Comparison of ENCODE assay signal across 10 cellular contexts in genomic region chr2:238449241-238449640, GRCh38.
"Had no signal": no experiment of that assay in that cellular context is flagged by ENCODE, and none has a peak within 500 bp of the region (broad histone marks: within the 10 kb centered on the region; RNA-seq: fewer than 3 reads in every experiment).

No MANE protein-coding gene starts in this region.

- H3K4me3 Mint-ChIP-seq: activated CD4-positive, alpha-beta memory T cell treated with anti-CD3 and anti-CD28 coated beads for 36 hours; activated T-helper 1 cell treated with anti-CD3 and anti-CD28 coated beads, Interleukin-12 subunit alpha, Interleukin-12 subunit beta, Interleukin-2, Interleukin-4 antibody, amounts not matched to agents 30 ng/mL and 10 ng/mL and 1 ng/mL, durations not matched to agents 14 hours and 24 hours and 36 hours; immature natural killer cell; nephron had no signal

- H3K27me3 ChIP-seq: vagina had no signal

- DNase-seq: activated CD4-positive, alpha-beta memory T cell treated with anti-CD3 and anti-CD28 coated beads for 36 hours; activated CD4-positive, CD25-positive, alpha-beta regulatory T cell treated with anti-CD3 and anti-CD28 coated beads, Interleukin-2, amount 50 U/mL, for 72 hours; activated naive CD4-positive, alpha-beta T cell; cortex of kidney; effector CD8-positive, alpha-beta T cell; immature natural killer cell; occipital lobe had no signal

- H3K4me1 Mint-ChIP-seq: nephron had no signal

- H3K27me3 Mint-ChIP-seq: activated CD4-positive, alpha-beta memory T cell treated with anti-CD3 and anti-CD28 coated beads for 36 hours had no signal

- H3K9me3 Mint-ChIP-seq: activated T-helper 1 cell treated with anti-CD3 and anti-CD28 coated beads, Interleukin-12 subunit alpha, Interleukin-12 subunit beta, Interleukin-2, Interleukin-4 antibody, amounts not matched to agents 30 ng/mL and 10 ng/mL and 1 ng/mL, durations not matched to agents 14 hours and 24 hours and 36 hours; immature natural killer cell had no signal

- H3K27ac ChIP-seq: vagina had no signal

- H3K4me3 ChIP-seq: vagina had no signal

- H3K9me3 ChIP-seq: vagina had no signal

- H3K4me1 ChIP-seq: vagina had no signal

- H3K27ac Mint-ChIP-seq: activated CD4-positive, alpha-beta memory T cell treated with anti-CD3 and anti-CD28 coated beads for 36 hours; activated T-helper 1 cell treated with anti-CD3 and anti-CD28 coated beads, Interleukin-12 subunit alpha, Interleukin-12 subunit beta, Interleukin-2, Interleukin-4 antibody, amounts not matched to agents 30 ng/mL and 10 ng/mL and 1 ng/mL, durations not matched to agents 14 hours and 24 hours and 36 hours had no signal
